Comparison of ENCODE assay signal across 11 cellular contexts in genomic region chr2:127413782-127414743, GRCh38. TPM values are rescaled to one million over a fixed set of nuclear protein-coding genes. Genes with fewer than 3 reads are reported as not detected.
DNase-seq lines count a peak whose midpoint lies in the region; TF ChIP-seq lines count a peak whose summit lies in the region.
"Had no signal": no experiment of that assay in that cellular context is flagged by ENCODE, and none has a peak within 500 bp of the region (broad histone marks: within the 10 kb centered on the region; RNA-seq: fewer than 3 reads in every experiment).

No MANE protein-coding gene starts in this region.

- peaks cover 43 to 60% (median 44%) of the 10 kb centered on the region in 4 donors for H3K4me1 ChIP-seq in stomach

- TF ChIP-seq CTCF in fibroblast of the aortic adventitia (IDR thresholded peaks at IDR 0.05; ENCODE audit: insufficient read depth, low read length) (no peak), stomach (IDR thresholded peaks at IDR 0.05) (no peak)

- WGBS in stomach, 5 donors = 71 to 83% (median 78%) methylated on average over 8 of the region's 8 CpGs

- DNase-seq in DMS53 (lab: John Stamatoyannopoulos, UW) = peak; percentile 43
- DNase-seq in DMS53 treated with DMSO at 0.1 percent for 48 hours (lab: John Stamatoyannopoulos, UW; ENCODE audit: unreplicated experiment) = no peak
- DNase-seq in SK-N-MC (ENCODE audit: low read depth, low spot score) = peak; percentile 62
- peak; percentile 65 for DNase-seq in fibroblast of the aortic adventitia (ENCODE audit: low read depth)
- peak; percentile 16 for DNase-seq in stomach
- DNase-seq in NCI-H510A (lab: John Stamatoyannopoulos, UW) = no peak
- no peak for DNase-seq in nucleus accumbens (lab: John Stamatoyannopoulos, UW)
- no peak for DNase-seq in NCI-H146 (lab: John Stamatoyannopoulos, UW)
- DNase-seq: 8988T; activated naive CD8-positive, alpha-beta T cell treated with anti-CD3 and anti-CD28 coated beads, Interleukin-2, amount 10 ng/mL, durations not matched to agents 7 days and 5 days; retina had no signal

- H3K4me3 ChIP-seq in SK-N-MC (peak overlapping the region; percentile 25), fibroblast of the aortic adventitia (ENCODE audit: low read depth, low read length) (no peak overlapping the region), stomach (no peak overlapping the region)

- intact Hi-C loops in stomach (cut with DNase I; ENCODE audit: low total_unique reads) = no loop called here

- H3K9ac ChIP-seq in SK-N-MC (ENCODE audit: insufficient read length) = no peak overlapping the region

- H3K27ac ChIP-seq in SK-N-MC (peak overlapping the region; percentile 97), stomach (peak overlapping the region in 2 of 5 donors; percentile 13 to 33)

- peaks cover 10% of the 10 kb centered on the region; the same call in 1 of the 2 replicates for H3K9me3 ChIP-seq in SK-N-MC (ENCODE audit: low read depth, low read length)
- no peaks in the 10 kb centered on the region for H3K9me3 ChIP-seq in stomach

- no peaks in the 10 kb centered on the region; the same call in 1 of the 2 replicates for H3K36me3 ChIP-seq in SK-N-MC (ENCODE audit: insufficient read depth, low read length)
- H3K36me3 ChIP-seq in stomach = no peaks in the 10 kb centered on the region

- TF ChIP-seq EP300 in stomach (IDR thresholded peaks at IDR 0.05) = no peak

- no peak for TF ChIP-seq POLR2A in stomach (IDR thresholded peaks at IDR 0.05)

- H3K27me3 ChIP-seq in stomach = peaks cover 0 to 17% (median 0%) of the 10 kb centered on the region in 3 donors

RNA-seq across cellular contexts. Expression of gene PROC, which starts 4.2 kb away (rescaled TPM):
- not detected in 2 replicates for total RNA-seq in fibroblast of the aortic adventitia (ENCODE audit: low replicate concordance)
- total RNA-seq in stomach = 1 to 10 TPM in 4 of 5 donors, not detected in 1; 1.2 to 6.8 (median 4.5) TPM
- polyA plus RNA-seq in stomach = 1 to 10 TPM; 2.1 to 5.0 (median 4.6) TPM
- total RNA-seq: activated naive CD8-positive, alpha-beta T cell treated with anti-CD3 and anti-CD28 coated beads, Interleukin-2, amount 10 ng/mL, durations not matched to agents 7 days and 5 days had no signal

RNA-seq across cellular contexts. Expression of gene MAP3K2, which starts 26.3 kb away (rescaled TPM):
- total RNA-seq in fibroblast of the aortic adventitia (ENCODE audit: low replicate concordance) (22.0 and 41.6 TPM in 2 replicates), stomach (100 to 1,000 TPM in 1 of 5 donors, 10 to 100 TPM in 4; 50.2 to 141 (median 61.1) TPM)
- polyA plus RNA-seq in stomach = 1 to 10 TPM; 3.8 to 7.4 (median 6.7) TPM

Comparison
In these comparisons a context has a peak if more than half of its experiments do, and no peak if none do; other contexts are left out.
1. DNase-seq: peak in DMS53 (single experiment), SK-N-MC (single experiment), fibroblast of the aortic adventitia (single experiment) and stomach (single experiment); none in DMS53 treated with DMSO at 0.1 percent for 48 hours (single experiment), NCI-H510A (single experiment), nucleus accumbens (0 of 56) and NCI-H146 (single experiment).